ENCODE assay signal across 28 cellular contexts in the genomic region with DNA sequence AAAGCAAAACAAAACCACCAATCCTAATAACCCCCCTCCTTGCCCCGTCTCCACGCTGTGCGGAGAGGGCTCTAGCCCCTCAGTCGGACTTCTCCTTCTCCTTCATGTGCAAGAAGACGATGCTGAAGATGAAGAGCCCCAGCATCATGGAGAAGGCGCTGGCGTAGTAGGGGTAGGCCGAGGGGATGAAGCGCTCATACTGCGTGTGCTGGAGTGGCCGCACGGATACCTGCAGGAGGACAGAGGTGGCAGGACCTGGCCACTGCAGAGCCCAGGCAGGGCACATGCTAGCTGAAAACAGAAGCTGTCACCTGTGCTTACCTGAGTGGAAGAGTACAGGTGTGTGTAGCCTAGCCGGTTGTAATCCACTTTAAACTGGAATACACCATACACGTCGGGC.
"Had no signal": no experiment of that assay in that cellular context is flagged by ENCODE, and none has a peak within 500 bp of the region (broad histone marks: within the 10 kb centered on the region; RNA-seq: fewer than 3 reads in every experiment).

No MANE protein-coding gene starts in this region.

- DNase-seq: activated CD4-positive, alpha-beta T cell treated with anti-CD3 and anti-CD28 coated beads for 4 hours; activated CD4-positive, alpha-beta T cell treated with anti-CD3 and anti-CD28 coated beads, Interleukin-2, amount 50 U/mL, for 4 hours; activated CD8-positive, alpha-beta memory T cell treated with anti-CD3 and anti-CD28 coated beads, Interleukin-2, amount 50 U/mL, for 48 hours; activated CD8-positive, alpha-beta T cell treated with anti-CD3 and anti-CD28 coated beads, Interleukin-2, amount 10 ng/mL, durations not matched to agents 7 days and 5 days; activated gamma-delta T cell; activated naive CD4-positive, alpha-beta T cell treated with anti-CD3 and anti-CD28 coated beads for 36 hours; activated T-cell treated with anti-CD3 and anti-CD28 coated beads, Interleukin-2, amount 50 U/mL, for 4 hours; amygdala; brain microvascular endothelial cell; Kasumi-1; NCI-H1092; NCI-H1417; NCI-H1694; NCI-H2029; NCI-H2107; NCI-H2171 treated with DMSO at 0.1 percent for 48 hours; NCI-H226; NCI-H526; NCI-H82; OCI-M1; SHP77 treated with DMSO at 0.1 percent for 48 hours had no signal

- H3K27ac ChIP-seq: brain microvascular endothelial cell, cardiac muscle cell had no signal

- H3K27ac Mint-ChIP-seq: activated CD8-positive, alpha-beta T cell treated with anti-CD3 and anti-CD28 coated beads, Interleukin-2, amount 10 ng/mL, durations not matched to agents 7 days and 5 days; activated naive CD4-positive, alpha-beta T cell treated with anti-CD3 and anti-CD28 coated beads for 36 hours; activated naive CD8-positive, alpha-beta T cell; activated T-helper 17 cell treated with anti-CD3 and anti-CD28 coated beads, Interleukin-2, amount 50 U/mL, for 72 hours; T-helper 1 cell treated with Interleukin-12 subunit alpha and Interleukin-12 subunit beta and Interleukin-4 antibody, amounts not matched to agents 30 μg/mL and 1 μg/mL, for 36 hours had no signal

- H3K4me3 ChIP-seq: cardiac muscle cell had no signal

- FAIRE-seq: astrocyte, RCC 7860 had no signal

- H3K27me3 ChIP-seq: brain microvascular endothelial cell, cardiac muscle cell had no signal

- H3K27me3 Mint-ChIP-seq: activated naive CD8-positive, alpha-beta T cell; activated T-helper 17 cell treated with anti-CD3 and anti-CD28 coated beads, Interleukin-2, amount 50 U/mL, for 72 hours had no signal

- H3K4me3 Mint-ChIP-seq: activated CD8-positive, alpha-beta T cell treated with anti-CD3 and anti-CD28 coated beads, Interleukin-2, amount 10 ng/mL, durations not matched to agents 7 days and 5 days; activated naive CD4-positive, alpha-beta T cell treated with anti-CD3 and anti-CD28 coated beads for 36 hours; activated naive CD8-positive, alpha-beta T cell; activated T-cell treated with anti-CD3 and anti-CD28 coated beads, Interleukin-2, amount 50 U/mL, for 4 hours; activated T-helper 17 cell treated with anti-CD3 and anti-CD28 coated beads, Interleukin-2, amount 50 U/mL, for 72 hours; T-helper 1 cell treated with Interleukin-12 subunit alpha and Interleukin-12 subunit beta and Interleukin-4 antibody, amounts not matched to agents 30 μg/mL and 1 μg/mL, for 36 hours had no signal

- H3K4me1 Mint-ChIP-seq: activated T-helper 17 cell treated with anti-CD3 and anti-CD28 coated beads, Interleukin-2, amount 50 U/mL, for 72 hours had no signal

- ATAC-seq: activated CD4-positive, CD25-positive, alpha-beta regulatory T cell treated with anti-CD3 and anti-CD28 coated beads, Interleukin-2, amount 50 U/mL, for 24 hours; activated CD8-positive, alpha-beta T cell treated with anti-CD3 and anti-CD28 coated beads, Interleukin-2, amount 10 ng/mL, durations not matched to agents 7 days and 5 days; activated T-cell treated with anti-CD3 and anti-CD28 coated beads, Interleukin-2, amount 50 U/mL, for 4 hours; activated T-helper 17 cell treated with anti-CD3 and anti-CD28 coated beads, Interleukin-2, amount 50 U/mL, for 72 hours had no signal

- H3K9me3 Mint-ChIP-seq: activated naive CD4-positive, alpha-beta T cell treated with anti-CD3 and anti-CD28 coated beads for 36 hours; activated T-cell treated with anti-CD3 and anti-CD28 coated beads, Interleukin-2, amount 50 U/mL, for 4 hours; activated T-helper 17 cell treated with anti-CD3 and anti-CD28 coated beads, Interleukin-2, amount 50 U/mL, for 72 hours; T-helper 1 cell treated with Interleukin-12 subunit alpha and Interleukin-12 subunit beta and Interleukin-4 antibody, amounts not matched to agents 30 μg/mL and 1 μg/mL, for 36 hours had no signal
